In genomic region chr9:75088646-75089368, GRCh38 we compare ENCODE assay signal across 8 cellular contexts. TPM values are rescaled to one million over a fixed set of nuclear protein-coding genes. Genes with fewer than 3 reads are reported as not detected.
A peak's percentile ranks its signal among the peaks of the same experiment; 100 is the strongest.
DNase-seq lines count a peak whose midpoint lies in the region; ATAC-seq and TF ChIP-seq lines count a peak whose summit lies in the region.

No MANE protein-coding gene starts in this region.

- no peaks in the 10 kb centered on the region for H3K9me3 ChIP-seq in mesodermal cell (ENCODE audit: control insufficient read depth, low read length)
- H3K9me3 ChIP-seq in thyroid gland, result no peaks in the 10 kb centered on the region

- H3K27me3 ChIP-seq in thyroid gland, result no peaks in the 10 kb centered on the region

- H3K4me1 ChIP-seq in mesodermal cell (ENCODE audit: control insufficient read depth, insufficient read depth, low read length, poor library complexity, severe bottlenecking), result peaks cover 13% of the 10 kb centered on the region
- peaks cover 39 to 48% of the 10 kb centered on the region in 2 donors for H3K4me1 ChIP-seq in thyroid gland

- peak; percentile 25 for ATAC-seq in GM18508 (IDR thresholded peaks at IDR 0.05; ENCODE audit: insufficient read depth, unreplicated experiment)
- peak; percentile 42 for ATAC-seq in HG02938 (IDR thresholded peaks at IDR 0.05; ENCODE audit: unreplicated experiment)

- intact Hi-C loops in thyroid gland (cut with DNase I), result loop anchor here (10.0 kb wide), 1 partner anchor 64 kb away; the partner anchor contains the start of gene CARNMT1

- H3K36me3 ChIP-seq in mesodermal cell (ENCODE audit: control insufficient read depth, insufficient read depth, low read length) (no peaks in the 10 kb centered on the region), thyroid gland (no peaks in the 10 kb centered on the region)

- H3K27ac ChIP-seq in mesodermal cell (ENCODE audit: low read depth, low read length, severe bottlenecking), result peak overlapping the region; percentile 71
- H3K27ac ChIP-seq in thyroid gland, result peak overlapping the region; percentile 91 to 99 (median 94)

- peak in 2 of 6 experiments; percentile 22 to 33 for TF ChIP-seq CTCF in thyroid gland (IDR thresholded peaks at IDR 0.05)

- peak overlapping the region; percentile 92 for H3K4me3 ChIP-seq in mesodermal cell (ENCODE audit: extremely low read depth, insufficient read depth, low read length, poor library complexity, severe bottlenecking)
- H3K4me3 ChIP-seq in thyroid gland (replicated peaks in 1 of 3), result peak overlapping the region; percentile 58 to 95 (median 89)

- no peak for TF ChIP-seq POLR2A in thyroid gland (IDR thresholded peaks at IDR 0.05)

- DNase-seq in Ammon's horn (ENCODE audit: low spot score) (peak; percentile 64), NCI-H2029 (lab: John Stamatoyannopoulos, UW) (peak; percentile 78), epidermal melanocyte (ENCODE audit: insufficient read length, low spot score) (peak; percentile 76), thyroid gland (peak; percentile 45 to 61)
- DNase-seq in activated CD4-positive, alpha-beta T cell treated with anti-CD3 and anti-CD28 coated beads, Interleukin-2, amount 50 U/mL, for 1 hour, result peak; percentile 7

- 0 to 2% methylated on average over 23 to 25 of the region's 43 CpGs for WGBS in mesodermal cell (ENCODE audit: insufficient coverage in 2 of 2), 2 experiments
- WGBS in thyroid gland, 2 donors, result 0% methylated on average over 37 to 38 of the region's 43 CpGs

RNA-seq across cellular contexts. Expression of gene OSTF1, which starts 0.5 kb away (rescaled TPM):
- polyA plus RNA-seq in mesodermal cell (2013, experiment 1 of 2), result 33.8 TPM
- polyA plus RNA-seq in mesodermal cell (2013, experiment 2 of 2), result 34.9 TPM
- total RNA-seq in thyroid gland, result 10 to 100 TPM; 34.7 to 36.6 (median 35.6) TPM

RNA-seq across cellular contexts. Expression of gene NMRK1, which starts 0.9 kb away (rescaled TPM):
- polyA plus RNA-seq in mesodermal cell (2013, experiment 1 of 2), result 19.8 TPM
- 19.2 TPM for polyA plus RNA-seq in mesodermal cell (2013, experiment 2 of 2)
- 10 to 100 TPM; 20.8 to 53.8 (median 28.1) TPM for total RNA-seq in thyroid gland

Comparison
In these comparisons a context has a peak if more than half of its experiments do, and no peak if none do; other contexts are left out.
1. Peak in every context shown above with its lines: DNase-seq, ATAC-seq, H3K4me3 ChIP-seq and H3K27ac ChIP-seq.
2. DNase-seq: peak in every context shown above with its lines; median percentile 78 in NCI-H2029; 76 in epidermal melanocyte; 64 in Ammon's horn; 53 in thyroid gland; 7 in activated CD4-positive, alpha-beta T cell treated with anti-CD3 and anti-CD28 coated beads, Interleukin-2, amount 50 U/mL, for 1 hour.